21 cellular contexts compared by ENCODE assay signal in genomic region chr3:171494457-171495109, GRCh38. TPM values are rescaled to one million over a fixed set of nuclear protein-coding genes. Genes with fewer than 3 reads are reported as not detected.
DNase-seq lines count a peak whose midpoint lies in the region; ATAC-seq, FAIRE-seq and TF ChIP-seq lines count a peak whose summit lies in the region.
"Had no signal": no experiment of that assay in that cellular context is flagged by ENCODE, and none has a peak within 500 bp of the region (broad histone marks: within the 10 kb centered on the region; RNA-seq: fewer than 3 reads in every experiment).

No MANE protein-coding gene starts in this region.

- H3K27me3 ChIP-seq in Peyer's patch: no peaks in the 10 kb centered on the region
- H3K27me3 ChIP-seq: BE2C, heart right ventricle, SJSA1, suprapubic skin had no signal

- H3K4me1 Mint-ChIP-seq in activated T-helper 2 cell treated with anti-CD3 and anti-CD28 coated beads, Interferon-gamma antibody, Interleukin-2, Interleukin-4, amounts not matched to agents 10 μg/mL and 5 μg/mL and 100 μg/mL, durations not matched to agents 14 hours and 24 hours and 36 hours (ENCODE audit: low read depth): peaks cover 51% of the 10 kb centered on the region
- peaks cover 26 to 44% of the 10 kb centered on the region in 2 donors for H3K4me1 Mint-ChIP-seq in natural killer cell

- peak overlapping the region; percentile 75 for H3K27ac Mint-ChIP-seq in activated T-helper 2 cell treated with anti-CD3 and anti-CD28 coated beads, Interferon-gamma antibody, Interleukin-2, Interleukin-4, amounts not matched to agents 10 μg/mL and 5 μg/mL and 100 μg/mL, durations not matched to agents 14 hours and 24 hours and 36 hours
- peak overlapping the region; percentile 78 to 80 for H3K27ac Mint-ChIP-seq in natural killer cell

- peak; percentile 6 to 25 for ATAC-seq in activated CD4-positive, CD25-positive, alpha-beta regulatory T cell treated with anti-CD3 and anti-CD28 coated beads, Interleukin-2, amount 50 U/mL, for 24 hours
- ATAC-seq in natural killer cell: peak; percentile 55 to 76 (median 59)
- ATAC-seq: heart right ventricle, PC-3 had no signal

- H3K36me3 ChIP-seq in Peyer's patch: no peaks in the 10 kb centered on the region
- H3K36me3 ChIP-seq: BE2C, heart right ventricle, SJSA1, suprapubic skin had no signal

- no peaks in the 10 kb centered on the region for H3K27me3 Mint-ChIP-seq in activated T-helper 2 cell treated with anti-CD3 and anti-CD28 coated beads, Interferon-gamma antibody, Interleukin-2, Interleukin-4, amounts not matched to agents 10 μg/mL and 5 μg/mL and 100 μg/mL, durations not matched to agents 14 hours and 24 hours and 36 hours (ENCODE audit: low read depth)
- no peaks in the 10 kb centered on the region for H3K27me3 Mint-ChIP-seq in natural killer cell (ENCODE audit: low read depth in 2 of 2)

- TF ChIP-seq CTCF in natural killer cell (IDR thresholded peaks at IDR 0.05) (no peak), Peyer's patch (IDR thresholded peaks at IDR 0.05) (no peak)

- no peak overlapping the region for H3K4me3 ChIP-seq in Peyer's patch
- H3K4me3 ChIP-seq: heart right ventricle, SJSA1, suprapubic skin had no signal

- TF ChIP-seq POLR2A in Peyer's patch (IDR thresholded peaks at IDR 0.05): no peak

- peaks cover 6% of the 10 kb centered on the region for H3K36me3 Mint-ChIP-seq in activated T-helper 2 cell treated with anti-CD3 and anti-CD28 coated beads, Interferon-gamma antibody, Interleukin-2, Interleukin-4, amounts not matched to agents 10 μg/mL and 5 μg/mL and 100 μg/mL, durations not matched to agents 14 hours and 24 hours and 36 hours (ENCODE audit: low read depth)
- no peaks in the 10 kb centered on the region for H3K36me3 Mint-ChIP-seq in natural killer cell
- H3K36me3 Mint-ChIP-seq: naive B cell had no signal

- DNase-seq in activated CD4-positive, CD25-positive, alpha-beta regulatory T cell (lab: John Stamatoyannopoulos, UW): no peak
- no peak for DNase-seq in GM18507 (ENCODE audit: extremely low spot score, insufficient read length, low read depth)
- no peak for DNase-seq in activated T-helper 2 cell treated with anti-CD3 and anti-CD28 coated beads, Interferon-gamma antibody, Interleukin-2, Interleukin-4, amounts not matched to agents 10 μg/mL and 5 μg/mL and 100 μg/mL, durations not matched to agents 14 hours and 24 hours and 36 hours (ENCODE audit: low spot score)
- DNase-seq in natural killer cell: no peak
- DNase-seq in Peyer's patch: no peak
- DNase-seq in NCI-H526 (lab: John Stamatoyannopoulos, UW): no peak
- DNase-seq in stimulated activated CD4-positive, alpha-beta T cell treated with anti-CD3 and anti-CD28 coated beads, Interleukin-12 subunit alpha, Interleukin-12 subunit beta, amount 100 ng/mL, for 4 hours: no peak
- DNase-seq: 8988T; activated CD4-positive, alpha-beta T cell treated with anti-CD3 and anti-CD28 coated beads for 4 hours; activated effector memory CD4-positive, alpha-beta T cell treated with Interleukin-2 at 50 U/mL for 16 hours; BE2C; heart right ventricle; naive B cell; NCI-H1436; PC-3; stimulated activated CD4-positive, alpha-beta T cell treated with anti-CD3 and anti-CD28 coated beads, Interleukin-4, amount 100 ng/mL, for 1 hour had no signal

- intact Hi-C loops in activated T-helper 2 cell treated with anti-CD3 and anti-CD28 coated beads, Interferon-gamma antibody, Interleukin-2, Interleukin-4, amounts not matched to agents 10 μg/mL and 5 μg/mL and 100 μg/mL, durations not matched to agents 14 hours and 24 hours and 36 hours (cut with micrococcal nuclease): loop anchor here (1.0 kb wide), 1 partner anchor 34 kb away; the partner anchor contains the start of gene TNIK
- intact Hi-C loops in natural killer cell (cut with micrococcal nuclease): no loop called here

- H3K9me3 ChIP-seq in Peyer's patch: no peaks in the 10 kb centered on the region
- H3K9me3 ChIP-seq: BE2C, heart right ventricle, SJSA1, suprapubic skin had no signal

- H3K4me3 Mint-ChIP-seq in activated T-helper 2 cell treated with anti-CD3 and anti-CD28 coated beads, Interferon-gamma antibody, Interleukin-2, Interleukin-4, amounts not matched to agents 10 μg/mL and 5 μg/mL and 100 μg/mL, durations not matched to agents 14 hours and 24 hours and 36 hours (ENCODE audit: low read depth): no peak overlapping the region
- peak overlapping the region; percentile 33 for H3K4me3 Mint-ChIP-seq in natural killer cell

- no peaks in the 10 kb centered on the region for H3K4me1 ChIP-seq in Peyer's patch
- H3K4me1 ChIP-seq: BE2C, SJSA1, suprapubic skin had no signal

- FAIRE-seq in GM18507 (lab: Jason Lieb, UNC): peak; percentile 24
- FAIRE-seq: colon, islet of Langerhans had no signal

- no peak overlapping the region for H3K27ac ChIP-seq in Peyer's patch
- H3K27ac ChIP-seq: SJSA1, suprapubic skin had no signal

- peaks cover 6% of the 10 kb centered on the region for H3K9me3 Mint-ChIP-seq in activated T-helper 2 cell treated with anti-CD3 and anti-CD28 coated beads, Interferon-gamma antibody, Interleukin-2, Interleukin-4, amounts not matched to agents 10 μg/mL and 5 μg/mL and 100 μg/mL, durations not matched to agents 14 hours and 24 hours and 36 hours
- H3K9me3 Mint-ChIP-seq in natural killer cell: no peaks in the 10 kb centered on the region
- H3K9me3 Mint-ChIP-seq: naive B cell had no signal

RNA-seq across cellular contexts. Expression of gene TNIK, which starts 34.4 kb away (rescaled TPM):
- 39.9 and 44.0 TPM in 2 replicates for total RNA-seq in activated T-helper 2 cell treated with anti-CD3 and anti-CD28 coated beads, Interferon-gamma antibody, Interleukin-2, Interleukin-4, amounts not matched to agents 10 μg/mL and 5 μg/mL and 100 μg/mL, durations not matched to agents 14 hours and 24 hours and 36 hours
- total RNA-seq in natural killer cell: 100 to 1,000 TPM in 2 of 3 donors, 10 to 100 TPM in 1; 93.7 to 122 (median 119) TPM
- total RNA-seq in Peyer's patch: 10 to 100 TPM; 37.1 to 84.8 (median 74.4) TPM
